In the genomic region with DNA sequence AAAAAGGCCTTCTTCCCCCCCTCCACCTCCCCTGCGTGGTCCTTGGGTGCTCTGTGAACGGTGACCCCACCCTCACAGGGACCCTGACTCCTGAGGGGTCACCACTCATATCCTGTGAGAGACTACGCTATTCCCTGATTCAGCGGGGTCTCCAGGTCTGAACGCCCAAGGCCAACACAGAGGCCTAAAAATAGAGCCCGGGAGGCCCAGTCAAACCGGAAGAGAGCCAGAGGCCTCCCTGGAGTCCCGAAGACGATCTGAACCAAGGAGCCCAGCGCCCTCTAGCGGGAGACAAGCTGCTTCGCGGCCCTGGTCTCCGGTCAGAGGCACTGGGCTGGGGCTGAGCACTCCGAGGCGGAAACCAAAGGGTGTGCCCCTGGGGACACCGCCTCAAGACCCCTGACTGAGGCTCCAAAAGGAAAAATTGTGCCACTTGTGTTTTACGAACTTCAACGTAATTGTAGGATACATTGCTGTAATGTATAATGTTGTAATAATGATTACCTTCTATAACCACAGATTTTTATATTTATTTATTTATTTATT, we compare ENCODE assay signal across 8 cellular contexts.
DNase-seq lines count a peak whose midpoint lies in the region; ATAC-seq and TF ChIP-seq lines count a peak whose summit lies in the region.

No MANE protein-coding gene starts in this region.

- no peak for TF ChIP-seq POLR2A in erythroblast (IDR thresholded peaks at IDR 0.05; ENCODE audit: low read length)

- H3K9me3 ChIP-seq in OCI-LY1 (ENCODE audit: low read length) (peaks cover 4% of the 10 kb centered on the region; the same call in 1 of the 2 replicates), muscle layer of duodenum (ENCODE audit: control insufficient read depth in 1 of 2, low read length in 2 of 2) (no peaks in the 10 kb centered on the region)

- H3K9me2 ChIP-seq in OCI-LY1 (ENCODE audit: low read depth, low read length) = no peaks in the 10 kb centered on the region

- DNase-seq in DMS153 treated with DMSO at 0.1 percent for 48 hours (lab: John Stamatoyannopoulos, UW; ENCODE audit: unreplicated experiment) = peak; percentile 96
- peak; percentile 99 for DNase-seq in activated CD8-positive, alpha-beta memory T cell treated with anti-CD3 and anti-CD28 coated beads, Interleukin-2, amount 50 U/mL, for 48 hours
- DNase-seq in erythroblast (lab: John Stamatoyannopoulos, UW) = peak; percentile 92 to 94
- DNase-seq in stimulated activated CD8-positive, alpha-beta memory T cell treated with anti-CD3 and anti-CD28 coated beads, Interleukin-4, amount 100 ng/mL, for 4 hours (ENCODE audit: low read depth in 2 of 2, low spot score in 1 of 2) = peak; percentile 83 to 94

- H3K4me3 ChIP-seq in OCI-LY1 (ENCODE audit: low read depth, low read length, poor library complexity, severe bottlenecking) = no peak overlapping the region
- peak overlapping the region; percentile 40 to 46 for H3K4me3 ChIP-seq in muscle layer of duodenum (ENCODE audit: low read depth in 1 of 2, low read length in 2 of 2)

- peak overlapping the region; percentile 48 for H3K4me2 ChIP-seq in OCI-LY1 (ENCODE audit: low read length)

- H3K4me1 ChIP-seq in OCI-LY1 (ENCODE audit: insufficient read depth, low read length, severe bottlenecking) = peaks cover 36% of the 10 kb centered on the region
- H3K4me1 ChIP-seq in muscle layer of duodenum (ENCODE audit: control insufficient read depth in 1 of 2, insufficient read depth in 2 of 2, low read length in 2 of 2) = peaks cover 8 to 11% of the 10 kb centered on the region in 2 donors

- no peak for TF ChIP-seq EP300 in Ishikawa (IDR thresholded peaks at IDR 0.05; ENCODE audit: borderline replicate concordance)

- peak; percentile 95 for TF ChIP-seq RAD21 in Ishikawa (IDR thresholded peaks at IDR 0.05; ENCODE audit: low read depth)

- H4K20me1 ChIP-seq in OCI-LY1 (ENCODE audit: insufficient read depth, low read length) = no peaks in the 10 kb centered on the region

- H3K27me3 ChIP-seq in OCI-LY1 (ENCODE audit: insufficient read depth, low read length) (peaks cover 8% of the 10 kb centered on the region; the same call in 1 of the 2 replicates), muscle layer of duodenum (ENCODE audit: low read depth, low read length) (no peaks in the 10 kb centered on the region)

- H3K36me3 ChIP-seq in OCI-LY1 (ENCODE audit: insufficient read depth, low read length) (no peaks in the 10 kb centered on the region; the same call in 1 of the 2 replicates), muscle layer of duodenum (ENCODE audit: control insufficient read depth in 1 of 2, insufficient read depth in 2 of 2, low read length in 2 of 2) (no peaks in the 10 kb centered on the region)

- TF ChIP-seq CTCF in OCI-LY1 (IDR thresholded peaks at IDR 0.05; ENCODE audit: low read length) = peak; percentile 95

- H3K27ac ChIP-seq in OCI-LY1 (ENCODE audit: low read depth, low read length, poor library complexity, severe bottlenecking) = no peak overlapping the region
- peak overlapping the region; percentile 91 for H3K27ac ChIP-seq in muscle layer of duodenum (ENCODE audit: low read length)

- H3K9ac ChIP-seq in OCI-LY1 (ENCODE audit: low read length) = peak overlapping the region; percentile 48; the same call in 1 of the 2 replicates

- no peaks in the 10 kb centered on the region for H3F3A ChIP-seq in OCI-LY1 (ENCODE audit: insufficient read depth, low read length)

- H2AFZ ChIP-seq in OCI-LY1 (ENCODE audit: low read length) = peak overlapping the region; percentile 61; the same call in 1 of the 2 replicates

- no peaks in the 10 kb centered on the region for H3K79me2 ChIP-seq in OCI-LY1 (ENCODE audit: insufficient read depth, low read length)

- ATAC-seq in GM21723 (IDR thresholded peaks at IDR 0.05; ENCODE audit: unreplicated experiment) = peak; percentile 97

TF ChIP-seq in Ishikawa, 13 proteins besides CTCF, POLR2A, EP300 and RAD21:
- no peak for TF ChIP-seq FOXM1 (IDR thresholded peaks at IDR 0.05; ENCODE audit: borderline replicate concordance, low read depth)
- 0 out of 2 replicates have a peak, but pooled peaks have one; percentile 52 for TF ChIP-seq ZBTB7A (IDR thresholded peaks at IDR 0.05; ENCODE audit: low read depth)
TF ChIP-seq in Ishikawa: peak in this region for 1.
